In genomic region chr17:57874434-57875108, GRCh38 we compare ENCODE assay signal across 9 cellular contexts. TPM values are rescaled to one million over a fixed set of nuclear protein-coding genes. Genes with fewer than 3 reads are reported as not detected.
DNase-seq lines count a peak whose midpoint lies in the region; ATAC-seq and TF ChIP-seq lines count a peak whose summit lies in the region.
"Had no signal": no experiment of that assay in that cellular context is flagged by ENCODE, and none has a peak within 500 bp of the region (broad histone marks: within the 10 kb centered on the region; RNA-seq: fewer than 3 reads in every experiment).

No MANE protein-coding gene starts in this region.

- ATAC-seq in activated T-helper 17 cell treated with anti-CD3 and anti-CD28 coated beads, Interleukin-2, amount 50 U/mL, for 72 hours (replicated peaks): peak; percentile 42
- ATAC-seq in upper lobe of left lung (ENCODE audit: low FRiP score in 2 of 2): peak; percentile 47 to 68

- H3K9me3 ChIP-seq in KOPT-K1 (ENCODE audit: insufficient read depth, low read length, poor library complexity, severe bottlenecking) (no peaks in the 10 kb centered on the region), upper lobe of left lung (no peaks in the 10 kb centered on the region)

- no peak for TF ChIP-seq CTCF in AG04449 (IDR thresholded peaks at IDR 0.05; ENCODE audit: insufficient read depth, low read length, missing control alignments)
- no peak for TF ChIP-seq CTCF in fibroblast of villous mesenchyme (IDR thresholded peaks at IDR 0.05; ENCODE audit: insufficient read depth, low read depth, low read length)
- TF ChIP-seq CTCF in nephron (IDR thresholded peaks at IDR 0.05; ENCODE audit: unreplicated experiment in 3 of 3): no peak
- no peak for TF ChIP-seq CTCF in upper lobe of left lung (IDR thresholded peaks at IDR 0.05)

- peak overlapping the region; percentile 32 for H3K4me3 Mint-ChIP-seq in activated T-helper 17 cell treated with anti-CD3 and anti-CD28 coated beads, Interleukin-2, amount 50 U/mL, for 72 hours
- peak overlapping the region; percentile 48 to 75 (median 52) for H3K4me3 Mint-ChIP-seq in nephron
- H3K4me3 Mint-ChIP-seq in activated T-helper 2 cell treated with anti-CD3 and anti-CD28 coated beads, Interferon-gamma antibody, Interleukin-2, Interleukin-4, amounts not matched to agents 10 μg/mL and 5 μg/mL and 100 μg/mL, durations not matched to agents 14 hours and 24 hours and 36 hours (ENCODE audit: low read depth): no peak overlapping the region
- H3K4me3 Mint-ChIP-seq: central memory CD8-positive, alpha-beta T cell had no signal

- no peaks in the 10 kb centered on the region for H3K36me3 Mint-ChIP-seq in activated T-helper 17 cell treated with anti-CD3 and anti-CD28 coated beads, Interleukin-2, amount 50 U/mL, for 72 hours (ENCODE audit: low read depth)
- peaks cover 24% of the 10 kb centered on the region for H3K36me3 Mint-ChIP-seq in nephron (ENCODE audit: low read depth)
- no peaks in the 10 kb centered on the region for H3K36me3 Mint-ChIP-seq in activated T-helper 2 cell treated with anti-CD3 and anti-CD28 coated beads, Interferon-gamma antibody, Interleukin-2, Interleukin-4, amounts not matched to agents 10 μg/mL and 5 μg/mL and 100 μg/mL, durations not matched to agents 14 hours and 24 hours and 36 hours (ENCODE audit: low read depth)

- H3K27me3 ChIP-seq in upper lobe of left lung: no peaks in the 10 kb centered on the region

- H3K27me3 Mint-ChIP-seq in activated T-helper 17 cell treated with anti-CD3 and anti-CD28 coated beads, Interleukin-2, amount 50 U/mL, for 72 hours: peaks cover 23% of the 10 kb centered on the region
- peaks cover 6% of the 10 kb centered on the region for H3K27me3 Mint-ChIP-seq in nephron (ENCODE audit: low read depth)
- peaks cover 12% of the 10 kb centered on the region for H3K27me3 Mint-ChIP-seq in activated T-helper 2 cell treated with anti-CD3 and anti-CD28 coated beads, Interferon-gamma antibody, Interleukin-2, Interleukin-4, amounts not matched to agents 10 μg/mL and 5 μg/mL and 100 μg/mL, durations not matched to agents 14 hours and 24 hours and 36 hours (ENCODE audit: low read depth)

- H3K4me1 Mint-ChIP-seq in activated T-helper 17 cell treated with anti-CD3 and anti-CD28 coated beads, Interleukin-2, amount 50 U/mL, for 72 hours: peaks cover 14% of the 10 kb centered on the region
- H3K4me1 Mint-ChIP-seq in nephron: peaks cover 80% of the 10 kb centered on the region
- peaks cover 7% of the 10 kb centered on the region for H3K4me1 Mint-ChIP-seq in activated T-helper 2 cell treated with anti-CD3 and anti-CD28 coated beads, Interferon-gamma antibody, Interleukin-2, Interleukin-4, amounts not matched to agents 10 μg/mL and 5 μg/mL and 100 μg/mL, durations not matched to agents 14 hours and 24 hours and 36 hours (ENCODE audit: low read depth)
- H3K4me1 Mint-ChIP-seq: central memory CD8-positive, alpha-beta T cell had no signal

- intact Hi-C loops in activated T-helper 2 cell treated with anti-CD3 and anti-CD28 coated beads, Interferon-gamma antibody, Interleukin-2, Interleukin-4, amounts not matched to agents 10 μg/mL and 5 μg/mL and 100 μg/mL, durations not matched to agents 14 hours and 24 hours and 36 hours (cut with micrococcal nuclease): no loop called here

- H3K36me3 ChIP-seq in KOPT-K1 (ENCODE audit: insufficient read depth, low read length) (no peaks in the 10 kb centered on the region), upper lobe of left lung (peaks cover 7 to 45% (median 37%) of the 10 kb centered on the region in 4 donors)

- TF ChIP-seq EP300 in upper lobe of left lung (IDR thresholded peaks at IDR 0.05): no peak

- TF ChIP-seq POLR2A in upper lobe of left lung (IDR thresholded peaks at IDR 0.05): no peak

- H3K4me1 ChIP-seq in upper lobe of left lung: peaks cover 34 to 50% (median 44%) of the 10 kb centered on the region in 4 donors

- H3K27ac ChIP-seq in KOPT-K1 (ENCODE audit: low read depth, low read length, poor library complexity, severe bottlenecking) (peak overlapping the region; percentile 71), upper lobe of left lung (peak overlapping the region; percentile 78 to 81 (median 80))

- 24 to 34% methylated on average over 16 to 30 of the region's 30 CpGs for WGBS in upper lobe of left lung, 2 donors

- CTCF ChIA-PET in AG04449 (lab: Yijun Ruan, JAX): interaction anchor here (1.1 to 36.7 kb wide), 11 partner anchors 7 to 123 kb away, joined by 3 to 1361 read pairs (median 29); partner anchors contain the start of genes CUEDC1, SRSF1 and VEZF1

- POLR2A ChIA-PET in AG04449 (lab: Yijun Ruan, JAX): interaction anchor here (0.7 to 3.7 kb wide), 20 partner anchors 14 to 209 kb away, joined by 3 to 24 read pairs (median 4); partner anchors contain the start of genes CUEDC1, MRPS23, SRSF1 and VEZF1

- no peaks in the 10 kb centered on the region for H3K9me3 Mint-ChIP-seq in activated T-helper 17 cell treated with anti-CD3 and anti-CD28 coated beads, Interleukin-2, amount 50 U/mL, for 72 hours
- no peaks in the 10 kb centered on the region for H3K9me3 Mint-ChIP-seq in nephron
- H3K9me3 Mint-ChIP-seq in activated T-helper 2 cell treated with anti-CD3 and anti-CD28 coated beads, Interferon-gamma antibody, Interleukin-2, Interleukin-4, amounts not matched to agents 10 μg/mL and 5 μg/mL and 100 μg/mL, durations not matched to agents 14 hours and 24 hours and 36 hours: no peaks in the 10 kb centered on the region
- H3K9me3 Mint-ChIP-seq: central memory CD8-positive, alpha-beta T cell had no signal

- peak; percentile 80 for DNase-seq in AG04449 (ENCODE audit: low read depth, low spot score)
- peak; percentile 96 for DNase-seq in fibroblast of villous mesenchyme (ENCODE audit: low read depth)
- DNase-seq in upper lobe of left lung: peak; percentile 46 to 87
- DNase-seq in NCI-H510A (lab: John Stamatoyannopoulos, UW): no peak
- DNase-seq in activated T-helper 2 cell treated with anti-CD3 and anti-CD28 coated beads, Interferon-gamma antibody, Interleukin-2, Interleukin-4, amounts not matched to agents 10 μg/mL and 5 μg/mL and 100 μg/mL, durations not matched to agents 14 hours and 24 hours and 36 hours (ENCODE audit: low spot score): no peak

- H3K27ac Mint-ChIP-seq in activated T-helper 17 cell treated with anti-CD3 and anti-CD28 coated beads, Interleukin-2, amount 50 U/mL, for 72 hours: no peak overlapping the region
- H3K27ac Mint-ChIP-seq in nephron: peak overlapping the region; percentile 73 to 98 (median 86)
- no peak overlapping the region for H3K27ac Mint-ChIP-seq in activated T-helper 2 cell treated with anti-CD3 and anti-CD28 coated beads, Interferon-gamma antibody, Interleukin-2, Interleukin-4, amounts not matched to agents 10 μg/mL and 5 μg/mL and 100 μg/mL, durations not matched to agents 14 hours and 24 hours and 36 hours

- H3K4me3 ChIP-seq in AG04449 (ENCODE audit: low read depth, low read length) (peak overlapping the region; percentile 31), fibroblast of villous mesenchyme (ENCODE audit: low read depth, low read length) (peak overlapping the region; percentile 12), upper lobe of left lung (peak overlapping the region in 3 of 4 donors; percentile 7 to 28 (median 10))

RNA-seq across cellular contexts. Expression of gene MRPS23, which starts 24.7 kb away (rescaled TPM):
- 10 to 100 TPM; 27.5 to 48.5 TPM for total RNA-seq in activated T-helper 17 cell treated with anti-CD3 and anti-CD28 coated beads, Interleukin-2, amount 50 U/mL, for 72 hours
- 18.7 and 22.0 TPM in 2 replicates for total RNA-seq in fibroblast of villous mesenchyme
- total RNA-seq in upper lobe of left lung: 10 to 100 TPM; 11.4 to 50.6 (median 19.1) TPM
- 69.5 and 71.6 TPM in 2 replicates for total RNA-seq in activated T-helper 2 cell treated with anti-CD3 and anti-CD28 coated beads, Interferon-gamma antibody, Interleukin-2, Interleukin-4, amounts not matched to agents 10 μg/mL and 5 μg/mL and 100 μg/mL, durations not matched to agents 14 hours and 24 hours and 36 hours

Comparison
In these comparisons a context has a peak if more than half of its experiments do, and no peak if none do; other contexts are left out.
1. DNase-seq: peak in AG04449 (single experiment), fibroblast of villous mesenchyme (single experiment) and upper lobe of left lung (2 of 2); none in NCI-H510A (single experiment) and activated T-helper 2 cell treated with anti-CD3 and anti-CD28 coated beads, Interferon-gamma antibody, Interleukin-2, Interleukin-4, amounts not matched to agents 10 μg/mL and 5 μg/mL and 100 μg/mL, durations not matched to agents 14 hours and 24 hours and 36 hours (single experiment).
2. H3K27ac Mint-ChIP-seq: peak in nephron (3 of 3); none in activated T-helper 17 cell treated with anti-CD3 and anti-CD28 coated beads, Interleukin-2, amount 50 U/mL, for 72 hours (single experiment) and activated T-helper 2 cell treated with anti-CD3 and anti-CD28 coated beads, Interferon-gamma antibody, Interleukin-2, Interleukin-4, amounts not matched to agents 10 μg/mL and 5 μg/mL and 100 μg/mL, durations not matched to agents 14 hours and 24 hours and 36 hours (single experiment).
3. Peak in every context shown above with its lines, with median percentiles within 50 percentile points of each other: H3K4me3 ChIP-seq.